Comparison of ENCODE assay signal across 1 cellular context in genomic region chr11:36192723-36193619, GRCh38.
A peak's percentile ranks its signal among the peaks of the same experiment; 100 is the strongest.
TF ChIP-seq lines count a peak whose summit lies in the region.

No MANE protein-coding gene starts in this region.

TF ChIP-seq in K562, 482 proteins besides CTCF, POLR2A, EP300 and RAD21 (continued from another document and continues in another):
- no peak for TF ChIP-seq ZNF655 (CRISPR knock-in tag; IDR thresholded peaks at IDR 0.05)
- no peak for TF ChIP-seq USF1 (CRISPR knock-in tag; IDR thresholded peaks at IDR 0.05)
- TF ChIP-seq KDM1A (IDR thresholded peaks at IDR 0.05), result peak; percentile 37 to 52; a peak in 3 of 4 replicates
- no peak for TF ChIP-seq ZC3H11A (IDR thresholded peaks at IDR 0.05; ENCODE audit: low read depth, low read length)
- no peak for TF ChIP-seq E2F1 (CRISPR knock-in tag; IDR thresholded peaks at IDR 0.05)
- TF ChIP-seq DPF2 (IDR thresholded peaks at IDR 0.05), result peak; percentile 68
- TF ChIP-seq FOXJ2 (tag; IDR thresholded peaks at IDR 0.05), result no peak
- TF ChIP-seq CBFA2T3 (IDR thresholded peaks at IDR 0.05), result peak; percentile 89
- no peak for TF ChIP-seq JUNB (CRISPR knock-in tag; conservative IDR thresholded peaks at IDR 0.05)
- no peak for TF ChIP-seq NR2C1 (IDR thresholded peaks at IDR 0.05)
- no peak for TF ChIP-seq NR2C1 (tag; IDR thresholded peaks at IDR 0.05)
- no peak for TF ChIP-seq GABPB2 (CRISPR knock-in tag; conservative IDR thresholded peaks at IDR 0.05)
- no peak for TF ChIP-seq SREBF2 (CRISPR knock-in tag; IDR thresholded peaks at IDR 0.05)
- peak; percentile 89 for TF ChIP-seq BCOR (IDR thresholded peaks at IDR 0.05)
- no peak for TF ChIP-seq ZNF395 (CRISPR knock-in tag; IDR thresholded peaks at IDR 0.05)
- TF ChIP-seq LCOR (CRISPR knock-in tag; IDR thresholded peaks at IDR 0.05), result peak; percentile 60
- no peak for TF ChIP-seq ZBTB40 (IDR thresholded peaks at IDR 0.05)
- TF ChIP-seq ZBTB40 (CRISPR knock-in tag; IDR thresholded peaks at IDR 0.05), result 0 out of 2 replicates have a peak, but pooled peaks have one; percentile 16
- no peak for TF ChIP-seq BRF1 (IDR thresholded peaks at IDR 0.05; ENCODE audit: borderline replicate concordance, extremely low read depth, insufficient read length)
- peak; percentile 77 for TF ChIP-seq CBFA2T2 (conservative IDR thresholded peaks at IDR 0.05)
- no peak for TF ChIP-seq NCOA4 (IDR thresholded peaks at IDR 0.05; ENCODE audit: partially characterized antibody)
- no peak for TF ChIP-seq EHMT2 (IDR thresholded peaks at IDR 0.05)
- no peak for TF ChIP-seq CAMTA2 (CRISPR knock-in tag; conservative IDR thresholded peaks at IDR 0.05)
- TF ChIP-seq MTA2 (IDR thresholded peaks at IDR 0.05; ENCODE audit: low read depth), result peak; percentile 77
- no peak for TF ChIP-seq TSC22D4 (tag; IDR thresholded peaks at IDR 0.05)
- no peak for TF ChIP-seq CLOCK (CRISPR knock-in tag; IDR thresholded peaks at IDR 0.05; ENCODE audit: borderline replicate concordance)
- no peak for TF ChIP-seq ZNF184 (CRISPR knock-in tag; IDR thresholded peaks at IDR 0.05)
- no peak for TF ChIP-seq TARDBP (IDR thresholded peaks at IDR 0.05)
- peak; percentile 45 for TF ChIP-seq CXXC5 (CRISPR knock-in tag; IDR thresholded peaks at IDR 0.05)
- TF ChIP-seq ZNF217 (CRISPR knock-in tag; IDR thresholded peaks at IDR 0.05), result no peak
- no peak for TF ChIP-seq BCLAF1 (IDR thresholded peaks at IDR 0.05; ENCODE audit: borderline replicate concordance in 1 of 2, control insufficient read depth in 1 of 2, low read depth in 2 of 2, low read length in 1 of 2)
- no peak for TF ChIP-seq STAG1 (CRISPR knock-in tag; IDR thresholded peaks at IDR 0.05; ENCODE audit: borderline replicate concordance)
- TF ChIP-seq CBFB (CRISPR knock-in tag; IDR thresholded peaks at IDR 0.05), result peak; percentile 87; the same call in 1 of the 2 replicates
- peak in 1 of 2 experiments; percentile 65; a peak in 1 of 4 replicates for TF ChIP-seq MLLT1 (IDR thresholded peaks at IDR 0.05)
- TF ChIP-seq JUN (IDR thresholded peaks at IDR 0.05; ENCODE audit: borderline replicate concordance, low read depth, low read length), result no peak
- TF ChIP-seq JUN (CRISPR knock-in tag; IDR thresholded peaks at IDR 0.05; ENCODE audit: borderline replicate concordance), result no peak
- no peak for TF ChIP-seq ZBED1 (IDR thresholded peaks at IDR 0.05)
- peak; percentile 84; the same call in 1 of the 2 replicates for TF ChIP-seq ZKSCAN8 (CRISPR knock-in tag; IDR thresholded peaks at IDR 0.05)
- TF ChIP-seq ADNP (tag; IDR thresholded peaks at IDR 0.05), result peak; percentile 100
- TF ChIP-seq ETS2 (tag; IDR thresholded peaks at IDR 0.05; ENCODE audit: borderline replicate concordance, poor library complexity, severe bottlenecking), result no peak
- TF ChIP-seq RBM34 (IDR thresholded peaks at IDR 0.05; ENCODE audit: borderline replicate concordance, insufficient read depth, low read length), result no peak
- TF ChIP-seq ZNF764 (CRISPR knock-in tag; IDR thresholded peaks at IDR 0.05; ENCODE audit: low read depth), result no peak
- TF ChIP-seq ZNF668 (CRISPR knock-in tag; IDR thresholded peaks at IDR 0.05), result no peak
